19 cellular contexts compared by ENCODE assay signal in genomic region chr20:44450938-44451450, GRCh38.
"Had no signal": no experiment of that assay in that cellular context is flagged by ENCODE, and none has a peak within 500 bp of the region (broad histone marks: within the 10 kb centered on the region; RNA-seq: fewer than 3 reads in every experiment).

No MANE protein-coding gene starts in this region.

- H3K4me1 ChIP-seq: tibial artery had no signal

- H3K27ac Mint-ChIP-seq: mesothelial cell of epicardium; natural killer cell; progenitor cell of endocrine pancreas; stimulated activated memory B cell treated with anti-CD40 and anti-IgM and Interleukin-4, amounts not matched to agents 10 μg/mL and 1 μg/mL and 100 μg/mL, for 72 hours; stimulated activated naive CD8-positive, alpha-beta T cell treated with anti-CD3 and anti-CD28 coated beads, Interleukin-15, Interleukin-2, amounts not matched to agents 100 ng/mL and 50 ng/mL, for 24 hours had no signal

- H3K27me3 Mint-ChIP-seq: progenitor cell of endocrine pancreas; stimulated activated naive CD8-positive, alpha-beta T cell treated with anti-CD3 and anti-CD28 coated beads, Interleukin-15, Interleukin-2, amounts not matched to agents 100 ng/mL and 50 ng/mL, for 24 hours had no signal

- H3K9me3 ChIP-seq: colonic mucosa, ovary, tibial artery had no signal

- H3K36me3 ChIP-seq: colonic mucosa, ovary, tibial artery had no signal

- DNase-seq: cerebellar nuclear complex; colonic mucosa; dermis blood vessel endothelial cell; erythroblast; foreskin melanocyte; head of caudate nucleus; hippocampal formation; natural killer cell; nucleus accumbens; ovary; right cardiac atrium; stimulated activated CD4-positive, alpha-beta T cell treated with anti-CD3 and anti-CD28 coated beads, Interleukin-4, amount 100 ng/mL, for 1 hour; tibial artery had no signal

- H3K9me3 Mint-ChIP-seq: mesothelial cell of epicardium; natural killer cell; neural crest cell; stimulated activated naive CD8-positive, alpha-beta T cell treated with anti-CD3 and anti-CD28 coated beads, Interleukin-15, Interleukin-2, amounts not matched to agents 100 ng/mL and 50 ng/mL, for 24 hours had no signal

- H3K4me2 ChIP-seq: smooth muscle cell had no signal

- H3K27ac ChIP-seq: colonic mucosa, ovary, tibial artery had no signal

- H3K27me3 ChIP-seq: colonic mucosa, ovary had no signal

- H3K36me3 Mint-ChIP-seq: mesothelial cell of epicardium; natural killer cell; stimulated activated memory B cell treated with anti-CD40 and anti-IgM and Interleukin-4, amounts not matched to agents 10 μg/mL and 1 μg/mL and 100 μg/mL, for 72 hours had no signal

- H3K4me3 Mint-ChIP-seq: mesothelial cell of epicardium; natural killer cell; neural crest cell; stimulated activated memory B cell treated with anti-CD40 and anti-IgM and Interleukin-4, amounts not matched to agents 10 μg/mL and 1 μg/mL and 100 μg/mL, for 72 hours; stimulated activated naive CD8-positive, alpha-beta T cell treated with anti-CD3 and anti-CD28 coated beads, Interleukin-15, Interleukin-2, amounts not matched to agents 100 ng/mL and 50 ng/mL, for 24 hours had no signal

- H3K4me1 Mint-ChIP-seq: mesothelial cell of epicardium, natural killer cell, neural crest cell had no signal

- ATAC-seq: natural killer cell; stimulated activated memory B cell treated with anti-CD40 and anti-IgM and Interleukin-4, amounts not matched to agents 10 μg/mL and 1 μg/mL and 100 μg/mL, for 72 hours had no signal

- H3K4me3 ChIP-seq: colonic mucosa, ovary, smooth muscle cell, tibial artery had no signal
